Comparison of ENCODE assay signal across 1 cellular context in the genomic region with DNA sequence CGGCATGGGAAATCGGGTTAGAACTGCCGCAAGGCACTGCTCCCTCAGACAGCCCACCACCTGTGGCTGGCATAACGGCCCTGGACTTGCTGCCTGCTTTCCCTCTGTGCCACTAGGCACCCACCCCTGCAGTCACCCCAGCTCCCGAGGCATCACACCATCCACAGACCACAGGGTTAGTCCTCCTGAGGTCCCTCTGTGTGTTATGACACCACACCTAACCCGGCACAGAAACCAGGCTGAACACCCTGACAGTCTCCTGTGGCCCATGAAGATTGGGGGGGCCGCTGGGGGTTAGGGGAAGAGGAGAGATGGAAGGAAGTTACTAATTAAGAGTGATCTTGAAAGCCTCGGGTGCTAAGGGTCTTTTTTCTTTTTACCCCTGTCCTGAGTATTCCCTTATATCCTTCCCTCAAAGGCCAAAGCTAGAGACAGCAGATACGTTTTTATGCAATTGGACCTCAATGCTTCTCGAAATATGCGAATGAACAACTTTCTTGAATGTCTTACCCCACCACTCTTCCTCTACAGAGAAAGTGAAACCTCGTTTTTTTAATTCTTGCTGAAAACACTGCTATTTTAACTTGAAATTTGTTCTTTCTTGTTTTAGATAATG.
TF ChIP-seq lines count a peak whose summit lies in the region.

No MANE protein-coding gene starts in this region.

TF ChIP-seq in IMR-90, 13 proteins besides CTCF, POLR2A, EP300 and RAD21 (continued from another document):
- TF ChIP-seq, protein P1, sequence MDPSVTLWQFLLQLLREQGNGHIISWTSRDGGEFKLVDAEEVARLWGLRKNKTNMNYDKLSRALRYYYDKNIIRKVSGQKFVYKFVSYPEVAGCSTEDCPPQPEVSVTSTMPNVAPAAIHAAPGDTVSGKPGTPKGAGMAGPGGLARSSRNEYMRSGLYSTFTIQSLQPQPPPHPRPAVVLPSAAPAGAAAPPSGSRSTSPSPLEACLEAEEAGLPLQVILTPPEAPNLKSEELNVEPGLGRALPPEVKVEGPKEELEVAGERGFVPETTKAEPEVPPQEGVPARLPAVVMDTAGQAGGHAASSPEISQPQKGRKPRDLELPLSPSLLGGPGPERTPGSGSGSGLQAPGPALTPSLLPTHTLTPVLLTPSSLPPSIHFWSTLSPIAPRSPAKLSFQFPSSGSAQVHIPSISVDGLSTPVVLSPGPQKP (IDR thresholded peaks at IDR 0.05; ENCODE audit: borderline replicate concordance, low read depth, low read length) = no peak
TF ChIP-seq in IMR-90: peak in this region for 0.
